ENCODE assay signal across 8 cellular contexts in genomic region chr3:52536112-52536368, GRCh38. TPM values are rescaled to one million over a fixed set of nuclear protein-coding genes. Genes with fewer than 3 reads are reported as not detected.
DNase-seq lines count a peak whose midpoint lies in the region; ATAC-seq and TF ChIP-seq lines count a peak whose summit lies in the region.

No MANE protein-coding gene starts in this region.

- H3K79me2 ChIP-seq in OCI-LY1 (ENCODE audit: insufficient read depth, low read length) (peaks cover 16% of the 10 kb centered on the region), neural progenitor cell (ENCODE audit: low read depth) (peaks cover 65% of the 10 kb centered on the region)

- H3K4me1 ChIP-seq in OCI-LY1 (ENCODE audit: insufficient read depth, low read length, severe bottlenecking) (peaks cover 52% of the 10 kb centered on the region), neural progenitor cell (peaks cover 33% of the 10 kb centered on the region), aorta (ENCODE audit: control insufficient read depth in 1 of 2, insufficient read depth in 2 of 2, low read length in 2 of 2) (peaks cover 0 to 7% of the 10 kb centered on the region in 2 donors)

- H3K27ac Mint-ChIP-seq in CD14-positive monocyte, result peak overlapping the region in 3 of 7 donors; percentile 81 to 93 (median 85)
- peak overlapping the region; percentile 94 to 99 for H3K27ac Mint-ChIP-seq in effector memory CD8-positive, alpha-beta T cell
- no peak overlapping the region for H3K27ac Mint-ChIP-seq in neural progenitor cell

- 13% methylated on average over 9 of the region's 9 CpGs for WGBS in aorta, 2 donors

- H3K36me3 Mint-ChIP-seq in CD14-positive monocyte (peaks cover 10 to 14% of the 10 kb centered on the region in 2 donors), neural progenitor cell (peaks cover 7% of the 10 kb centered on the region)
- H3K36me3 Mint-ChIP-seq in effector memory CD8-positive, alpha-beta T cell (ENCODE audit: insufficient read depth), result peaks cover 36% of the 10 kb centered on the region

- H3K36me3 ChIP-seq in OCI-LY1 (ENCODE audit: insufficient read depth, low read length) (peaks cover 13% of the 10 kb centered on the region; the same call in 1 of the 2 replicates), neural progenitor cell (no peaks in the 10 kb centered on the region), aorta (ENCODE audit: control insufficient read depth in 1 of 2, insufficient read depth in 2 of 2, low read length in 1 of 2) (peaks cover 0 to 2% of the 10 kb centered on the region in 2 donors)

- no peaks in the 10 kb centered on the region for H3K9me2 ChIP-seq in OCI-LY1 (ENCODE audit: low read depth, low read length)

- H3K27ac ChIP-seq in OCI-LY1 (ENCODE audit: low read depth, low read length, poor library complexity, severe bottlenecking), result peak overlapping the region; percentile 81
- no peak overlapping the region for H3K27ac ChIP-seq in neural progenitor cell
- H3K27ac ChIP-seq in aorta (ENCODE audit: low read depth in 1 of 2, low read length in 2 of 2), result no peak overlapping the region

- DNase-seq in CD14-positive monocyte (ENCODE audit: low spot score), result no peak
- no peak for DNase-seq in effector memory CD8-positive, alpha-beta T cell
- no peak for DNase-seq in neural progenitor cell (ENCODE audit: low spot score)
- no peak for DNase-seq in stimulated activated CD8-positive, alpha-beta memory T cell treated with anti-CD3 and anti-CD28 coated beads, Interleukin-4, amount 100 ng/mL, for 48 hours
- DNase-seq in amniotic stem cell (lab: John Stamatoyannopoulos, UW), result no peak
- DNase-seq in aorta, result no peak
- no peak for DNase-seq in NCI-H2227 (lab: John Stamatoyannopoulos, UW; ENCODE audit: unreplicated experiment)

- H4K20me1 ChIP-seq in OCI-LY1 (ENCODE audit: insufficient read depth, low read length) (no peaks in the 10 kb centered on the region), neural progenitor cell (ENCODE audit: low read depth) (peaks cover 49% of the 10 kb centered on the region)

- H3K4me2 ChIP-seq in OCI-LY1 (ENCODE audit: low read length), result peak overlapping the region; percentile 72
- H3K4me2 ChIP-seq in neural progenitor cell, result peak overlapping the region; percentile 64

- TF ChIP-seq CTCF in CD14-positive monocyte (IDR thresholded peaks at IDR 0.05) (no peak), OCI-LY1 (IDR thresholded peaks at IDR 0.05; ENCODE audit: low read length) (no peak), neural progenitor cell (IDR thresholded peaks at IDR 0.05) (no peak)

- intact Hi-C loops in CD14-positive monocyte (cut with micrococcal nuclease) (loop anchor here in 1 of 2 donors (5.0 to 10.0 kb wide), 3 partner anchors 79 to 1151 kb away; partner anchors contain the start of genes GNL3, MANF, NISCH and PBRM1), aorta (cut with DNase I) (loop anchor here in 1 of 2 donors (5.0 kb wide), 1 partner anchor 79 kb away; the partner anchor contains the start of gene NISCH)

- H3K27me3 ChIP-seq in OCI-LY1 (ENCODE audit: insufficient read depth, low read length) (no peaks in the 10 kb centered on the region), neural progenitor cell (no peaks in the 10 kb centered on the region), aorta (ENCODE audit: control insufficient read depth in 1 of 2, insufficient read depth in 2 of 2, low read length in 1 of 2) (no peaks in the 10 kb centered on the region)

- H3K4me1 Mint-ChIP-seq in CD14-positive monocyte (peaks cover 58% of the 10 kb centered on the region), neural progenitor cell (peaks cover 38% of the 10 kb centered on the region)
- H3K4me1 Mint-ChIP-seq in effector memory CD8-positive, alpha-beta T cell (ENCODE audit: low read depth in 2 of 2), result peaks cover 33 to 49% of the 10 kb centered on the region in 2 donors

- H3K4me3 Mint-ChIP-seq in CD14-positive monocyte (peak overlapping the region; percentile 68 to 79), neural progenitor cell (peak overlapping the region; percentile 98)
- peak overlapping the region; percentile 93 to 99 for H3K4me3 Mint-ChIP-seq in effector memory CD8-positive, alpha-beta T cell

- ATAC-seq in effector memory CD8-positive, alpha-beta T cell (replicated peaks), result no peak
- no peak for ATAC-seq in aorta (ENCODE audit: low FRiP score)

- H3F3A ChIP-seq in OCI-LY1 (ENCODE audit: insufficient read depth, low read length) (peaks cover 16% of the 10 kb centered on the region), neural progenitor cell (ENCODE audit: low read depth) (peaks cover 34% of the 10 kb centered on the region)

- H3K4me3 ChIP-seq in OCI-LY1 (ENCODE audit: low read depth, low read length, poor library complexity, severe bottlenecking) (peak overlapping the region; percentile 97), neural progenitor cell (no peak overlapping the region), aorta (ENCODE audit: low read length in 2 of 2) (no peak overlapping the region)

- H2AFZ ChIP-seq in OCI-LY1 (ENCODE audit: low read length), result no peak overlapping the region
- no peak overlapping the region for H2AFZ ChIP-seq in neural progenitor cell (replicated peaks)

- peak overlapping the region; percentile 21; the same call in 1 of the 2 replicates for H3K9ac ChIP-seq in OCI-LY1 (ENCODE audit: low read length)
- H3K9ac ChIP-seq in neural progenitor cell, result no peak overlapping the region

- H3K9me3 Mint-ChIP-seq in CD14-positive monocyte, result no peaks in the 10 kb centered on the region
- H3K9me3 Mint-ChIP-seq in effector memory CD8-positive, alpha-beta T cell, result no peaks in the 10 kb centered on the region
- H3K9me3 Mint-ChIP-seq in neural progenitor cell, result no peaks in the 10 kb centered on the region

- H3K9me3 ChIP-seq in OCI-LY1 (ENCODE audit: low read length) (no peaks in the 10 kb centered on the region), neural progenitor cell (ENCODE audit: low read depth) (no peaks in the 10 kb centered on the region), aorta (ENCODE audit: control insufficient read depth, low read length) (no peaks in the 10 kb centered on the region)

- H3K27me3 Mint-ChIP-seq in CD14-positive monocyte (ENCODE audit: low read depth in 3 of 3), result peaks cover 4 to 17% (median 15%) of the 10 kb centered on the region in 3 donors
- H3K27me3 Mint-ChIP-seq in effector memory CD8-positive, alpha-beta T cell, result no peaks in the 10 kb centered on the region
- peaks cover 4% of the 10 kb centered on the region for H3K27me3 Mint-ChIP-seq in neural progenitor cell (ENCODE audit: insufficient read depth, low read depth)

RNA-seq across cellular contexts. Expression of gene UQCC5, which starts 0.4 kb away (rescaled TPM):
- polyA plus RNA-seq in CD14-positive monocyte (10 to 100 TPM; 43.3 to 52.1 TPM), aorta (1 to 10 TPM; 4.5 to 7.1 TPM)
- total RNA-seq in neural progenitor cell (ENCODE audit: low replicate concordance) (2.0 and 2.4 TPM in 2 replicates), aorta (10 to 100 TPM in 1 of 2 donors, 1 to 10 TPM in 1; 9.1 to 14.0 TPM)

RNA-seq across cellular contexts. Expression of gene NT5DC2, which starts 2.4 kb away (rescaled TPM):
- polyA plus RNA-seq in CD14-positive monocyte, result under 1 TPM; 0.66 to 0.67 TPM
- total RNA-seq in neural progenitor cell (ENCODE audit: low replicate concordance), result 210 and 364 TPM in 2 replicates
- 10 to 100 TPM; 29.6 to 33.0 TPM for total RNA-seq in aorta
- 100 to 1,000 TPM in 1 of 2 donors, 10 to 100 TPM in 1; 46.3 to 148 TPM for polyA plus RNA-seq in aorta

RNA-seq across cellular contexts. Expression of gene STAB1, which starts 40.9 kb away (rescaled TPM):
- polyA plus RNA-seq in CD14-positive monocyte, result 10 to 100 TPM in 1 of 2 donors, 1 to 10 TPM in 1; 3.8 to 15.8 TPM
- total RNA-seq in neural progenitor cell (ENCODE audit: low replicate concordance), result 0.06 TPM in 1 of 2 replicates, not detected in the other
- 100 to 1,000 TPM; 339 to 651 TPM for total RNA-seq in aorta
- 100 to 1,000 TPM in 1 of 2 donors, 10 to 100 TPM in 1; 54.2 to 207 TPM for polyA plus RNA-seq in aorta

Comparison
In these comparisons a context has a peak if more than half of its experiments do, and no peak if none do; other contexts are left out.
1. RNA of gene STAB1, which starts 40.9 kb away (total RNA-seq): 339 to 651 TPM in aorta; 0.06 TPM in neural progenitor cell; every median in the first group is over 100 times any median in the second.
2. Peak in every context shown above with its lines, with median percentiles within 50 percentile points of each other: H3K4me3 Mint-ChIP-seq.